ENCODE assay signal across 18 cellular contexts in genomic region chr2:174445248-174445647, GRCh38.
"Had no signal": no experiment of that assay in that cellular context is flagged by ENCODE, and none has a peak within 500 bp of the region (broad histone marks: within the 10 kb centered on the region; RNA-seq: fewer than 3 reads in every experiment).

No MANE protein-coding gene starts in this region.

- H3K36me3 ChIP-seq: brain microvascular endothelial cell, uterus had no signal

- H3K4me3 ChIP-seq: left lung, uterus had no signal

- ATAC-seq: activated T-helper 17 cell treated with anti-CD3 and anti-CD28 coated beads, Interleukin-2, amount 50 U/mL, for 72 hours; left lung; stimulated activated naive CD8-positive, alpha-beta T cell treated with anti-CD3 and anti-CD28 coated beads, Interleukin-15, amount 100 ng/mL, for 72 hours had no signal

- H3K4me1 ChIP-seq: left lung, uterus had no signal

- H3K27ac Mint-ChIP-seq: activated CD4-positive, alpha-beta T cell treated with anti-CD3 and anti-CD28 coated beads, Interleukin-2, amount 10 ng/mL, durations not matched to agents 7 days and 5 days; activated naive CD4-positive, alpha-beta T cell treated with anti-CD3 and anti-CD28 coated beads, Interleukin-2, amount 10 ng/mL, durations not matched to agents 7 days and 5 days; activated T-helper 17 cell treated with anti-CD3 and anti-CD28 coated beads, Interleukin-2, amount 50 U/mL, for 72 hours; memory B cell; stimulated activated naive CD8-positive, alpha-beta T cell treated with anti-CD3 and anti-CD28 coated beads, Interleukin-15, amount 100 ng/mL, for 72 hours had no signal

- DNase-seq: activated CD4-positive, alpha-beta T cell treated with anti-CD3 and anti-CD28 coated beads, Interleukin-2, amount 10 ng/mL, durations not matched to agents 7 days and 5 days; activated CD4-positive, CD25-positive, alpha-beta regulatory T cell; activated CD8-positive, alpha-beta memory T cell treated with anti-CD3 and anti-CD28 coated beads for 24 hours; activated naive CD4-positive, alpha-beta T cell treated with anti-CD3 and anti-CD28 coated beads, Interleukin-2, amount 10 ng/mL, durations not matched to agents 7 days and 5 days; amniotic stem cell; brain microvascular endothelial cell; cerebellar nuclear complex; effector CD4-positive, alpha-beta T cell; islet precursor cell; left lung; retina; stimulated activated CD4-positive, alpha-beta T cell treated with anti-CD3 and anti-CD28 coated beads, Interleukin-15, amount 100 ng/mL, for 24 hours; stimulated activated CD4-positive, alpha-beta T cell treated with anti-CD3 and anti-CD28 coated beads, Interleukin-4, amount 100 ng/mL, for 4 hours; stimulated activated naive CD8-positive, alpha-beta T cell treated with anti-CD3 and anti-CD28 coated beads, Interleukin-15, amount 100 ng/mL, for 72 hours; T-helper 2 cell; uterus had no signal

- H3K27me3 Mint-ChIP-seq: activated CD4-positive, alpha-beta T cell treated with anti-CD3 and anti-CD28 coated beads, Interleukin-2, amount 10 ng/mL, durations not matched to agents 7 days and 5 days; activated naive CD4-positive, alpha-beta T cell treated with anti-CD3 and anti-CD28 coated beads, Interleukin-2, amount 10 ng/mL, durations not matched to agents 7 days and 5 days; activated T-helper 17 cell treated with anti-CD3 and anti-CD28 coated beads, Interleukin-2, amount 50 U/mL, for 72 hours; memory B cell; stimulated activated naive CD8-positive, alpha-beta T cell treated with anti-CD3 and anti-CD28 coated beads, Interleukin-15, amount 100 ng/mL, for 72 hours had no signal

- H3K4me3 Mint-ChIP-seq: activated CD4-positive, alpha-beta T cell treated with anti-CD3 and anti-CD28 coated beads, Interleukin-2, amount 10 ng/mL, durations not matched to agents 7 days and 5 days; activated naive CD4-positive, alpha-beta T cell treated with anti-CD3 and anti-CD28 coated beads, Interleukin-2, amount 10 ng/mL, durations not matched to agents 7 days and 5 days; activated T-helper 17 cell treated with anti-CD3 and anti-CD28 coated beads, Interleukin-2, amount 50 U/mL, for 72 hours; memory B cell; stimulated activated naive CD8-positive, alpha-beta T cell treated with anti-CD3 and anti-CD28 coated beads, Interleukin-15, amount 100 ng/mL, for 72 hours had no signal

- H3K9me3 ChIP-seq: left lung, uterus had no signal

- H3K4me1 Mint-ChIP-seq: activated T-helper 17 cell treated with anti-CD3 and anti-CD28 coated beads, Interleukin-2, amount 50 U/mL, for 72 hours had no signal

- H3K27ac ChIP-seq: brain microvascular endothelial cell, left lung, uterus had no signal

- H3K9me3 Mint-ChIP-seq: activated CD4-positive, alpha-beta T cell treated with anti-CD3 and anti-CD28 coated beads, Interleukin-2, amount 10 ng/mL, durations not matched to agents 7 days and 5 days; activated naive CD4-positive, alpha-beta T cell treated with anti-CD3 and anti-CD28 coated beads, Interleukin-2, amount 10 ng/mL, durations not matched to agents 7 days and 5 days; activated T-helper 17 cell treated with anti-CD3 and anti-CD28 coated beads, Interleukin-2, amount 50 U/mL, for 72 hours; memory B cell; stimulated activated naive CD8-positive, alpha-beta T cell treated with anti-CD3 and anti-CD28 coated beads, Interleukin-15, amount 100 ng/mL, for 72 hours had no signal

- H3K27me3 ChIP-seq: brain microvascular endothelial cell, left lung, uterus had no signal
